25 cellular contexts compared by ENCODE assay signal in the genomic region with DNA sequence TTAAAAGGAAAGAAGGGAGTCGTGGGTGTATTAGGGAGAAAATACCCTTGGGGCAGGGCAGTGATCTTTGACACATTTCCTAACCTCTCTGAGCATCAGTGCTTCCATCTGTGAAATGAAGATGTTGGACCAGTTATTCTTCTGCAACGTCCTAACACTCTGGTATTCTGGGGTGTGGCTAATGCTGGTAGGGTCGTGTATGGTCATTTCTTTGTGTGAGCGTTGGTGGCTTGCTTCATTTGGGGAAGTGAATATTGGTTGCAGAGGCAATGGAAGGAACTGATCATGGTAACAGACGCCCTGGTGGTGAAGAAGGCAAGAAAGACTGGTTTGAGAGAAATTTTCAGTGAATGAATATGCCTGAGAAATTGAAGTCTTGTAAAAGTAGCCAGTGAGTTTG.
A peak's percentile ranks its signal among the peaks of the same experiment; 100 is the strongest.
DNase-seq lines count a peak whose midpoint lies in the region; ATAC-seq and TF ChIP-seq lines count a peak whose summit lies in the region.
"Had no signal": no experiment of that assay in that cellular context is flagged by ENCODE, and none has a peak within 500 bp of the region (broad histone marks: within the 10 kb centered on the region; RNA-seq: fewer than 3 reads in every experiment).

No MANE protein-coding gene starts in this region.

- H3K4me1 ChIP-seq in colonic mucosa: no peaks in the 10 kb centered on the region
- H3K4me1 ChIP-seq: SJSA1, testis had no signal

- TF ChIP-seq CTCF in GM20000 (IDR thresholded peaks at IDR 0.05; ENCODE audit: extremely low read depth, missing control alignments): no peak
- TF ChIP-seq CTCF in chondrocyte (IDR thresholded peaks at IDR 0.05): no peak
- TF ChIP-seq CTCF in colonic mucosa (IDR thresholded peaks at IDR 0.05): no peak

- H3K4me3 ChIP-seq in colonic mucosa: no peak overlapping the region
- H3K4me3 ChIP-seq: SJSA1, skin epidermis, testis had no signal

- H3K4me1 Mint-ChIP-seq in chondrocyte (ENCODE audit: low read depth): peaks cover 32% of the 10 kb centered on the region
- peaks cover 0 to 2% of the 10 kb centered on the region in 2 donors for H3K4me1 Mint-ChIP-seq in stimulated activated naive B cell treated with anti-CD40 and anti-IgM and Interleukin-4, amounts not matched to agents 10 μg/mL and 1 μg/mL and 100 μg/mL, for 72 hours
- H3K4me1 Mint-ChIP-seq: activated naive CD8-positive, alpha-beta T cell treated with anti-CD3 and anti-CD28 coated beads, Interleukin-2, amount 10 ng/mL, durations not matched to agents 7 days and 5 days; CD8-positive, alpha-beta memory T cell; stimulated activated effector memory CD8-positive, alpha-beta T cell treated with anti-CD3 and anti-CD28 coated beads, Interleukin-12 subunit alpha, Interleukin-12 subunit beta, amount 100 ng/mL, for 72 hours had no signal

- H3K27ac Mint-ChIP-seq in chondrocyte (ENCODE audit: unreplicated experiment): peak overlapping the region; percentile 15
- H3K27ac Mint-ChIP-seq in stimulated activated naive B cell treated with anti-CD40 and anti-IgM and Interleukin-4, amounts not matched to agents 10 μg/mL and 1 μg/mL and 100 μg/mL, for 72 hours: no peak overlapping the region
- H3K27ac Mint-ChIP-seq: activated B cell treated with CpG ODN at 0.5 μM for 24 hours; activated naive CD8-positive, alpha-beta T cell treated with anti-CD3 and anti-CD28 coated beads, Interleukin-2, amount 10 ng/mL, durations not matched to agents 7 days and 5 days; CD8-positive, alpha-beta memory T cell; stimulated activated effector memory CD8-positive, alpha-beta T cell treated with anti-CD3 and anti-CD28 coated beads, Interleukin-12 subunit alpha, Interleukin-12 subunit beta, amount 100 ng/mL, for 72 hours had no signal

- H3K9ac ChIP-seq in colonic mucosa (ENCODE audit: low read depth in 2 of 2, low read length in 2 of 2): no peak overlapping the region

- peak; percentile 62 to 68 for ATAC-seq in stimulated activated naive B cell treated with anti-CD40 and anti-IgM and Interleukin-4, amounts not matched to agents 10 μg/mL and 1 μg/mL and 100 μg/mL, for 72 hours (replicated peaks)
- ATAC-seq in GM21737 (IDR thresholded peaks at IDR 0.05; ENCODE audit: unreplicated experiment) (no peak), HG03469 (IDR thresholded peaks at IDR 0.05; ENCODE audit: unreplicated experiment) (no peak), GM21619 (IDR thresholded peaks at IDR 0.05; ENCODE audit: unreplicated experiment) (no peak)
- ATAC-seq: Panc1; stimulated activated effector memory CD8-positive, alpha-beta T cell treated with anti-CD3 and anti-CD28 coated beads, Interleukin-12 subunit alpha, Interleukin-12 subunit beta, amount 100 ng/mL, for 72 hours had no signal

- H3K9me3 ChIP-seq in colonic mucosa: no peaks in the 10 kb centered on the region
- H3K9me3 ChIP-seq: SJSA1, testis had no signal

- H3K27me3 ChIP-seq in colonic mucosa: no peaks in the 10 kb centered on the region
- H3K27me3 ChIP-seq: SJSA1, testis had no signal

- DNase-seq in GM20000 (ENCODE audit: low spot score): peak; percentile 36
- DNase-seq in NOMO-1 treated with dmso at 0.1 percent for 144 hours (lab: John Stamatoyannopoulos, UW; ENCODE audit: unreplicated experiment): peak; percentile 94
- DNase-seq in chondrocyte (ENCODE audit: low spot score): no peak
- no peak for DNase-seq in stimulated activated naive B cell treated with anti-CD40 and anti-IgM and Interleukin-4, amounts not matched to agents 10 μg/mL and 1 μg/mL and 100 μg/mL, for 72 hours
- no peak for DNase-seq in colonic mucosa
- DNase-seq: activated B cell treated with CpG ODN at 0.5 μM for 24 hours; activated CD4-positive, alpha-beta T cell treated with anti-CD3 and anti-CD28 coated beads, Interleukin-2, amount 50 U/mL, for 48 hours; activated CD8-positive, alpha-beta memory T cell treated with anti-CD3 and anti-CD28 coated beads, Interleukin-2, amount 50 U/mL, for 48 hours; activated effector memory CD4-positive, alpha-beta T cell treated with Interleukin-2 at 50 U/mL for 16 hours; activated naive CD8-positive, alpha-beta T cell treated with anti-CD3 and anti-CD28 coated beads, Interleukin-2, amount 10 ng/mL, durations not matched to agents 7 days and 5 days; CD8-positive, alpha-beta memory T cell; GF-D8; kidney; mammary epithelial cell; NCI-H187; nucleus accumbens; stimulated activated CD4-positive, alpha-beta T cell treated with anti-CD3 and anti-CD28 coated beads, Interleukin-1b, Interleukin-23, amount 100 ng/mL, for 48 hours had no signal

- peaks cover 7% of the 10 kb centered on the region for H3K9me3 Mint-ChIP-seq in chondrocyte (ENCODE audit: low read depth)
- H3K9me3 Mint-ChIP-seq in stimulated activated naive B cell treated with anti-CD40 and anti-IgM and Interleukin-4, amounts not matched to agents 10 μg/mL and 1 μg/mL and 100 μg/mL, for 72 hours: peaks cover 9 to 11% of the 10 kb centered on the region in 2 donors

- intact Hi-C loops in colonic mucosa (cut with DNase I): no loop called here

- H3K36me3 ChIP-seq in colonic mucosa: no peaks in the 10 kb centered on the region
- H3K36me3 ChIP-seq: SJSA1 had no signal

- no peak overlapping the region for H3K27ac ChIP-seq in colonic mucosa
- H3K27ac ChIP-seq: SJSA1, testis had no signal

- H3K27me3 Mint-ChIP-seq in chondrocyte (ENCODE audit: low read depth): no peaks in the 10 kb centered on the region
- H3K27me3 Mint-ChIP-seq in stimulated activated naive B cell treated with anti-CD40 and anti-IgM and Interleukin-4, amounts not matched to agents 10 μg/mL and 1 μg/mL and 100 μg/mL, for 72 hours: peaks cover 15 to 32% of the 10 kb centered on the region in 2 donors

- H3K4me3 Mint-ChIP-seq in chondrocyte (ENCODE audit: unreplicated experiment): no peak overlapping the region
- no peak overlapping the region for H3K4me3 Mint-ChIP-seq in stimulated activated naive B cell treated with anti-CD40 and anti-IgM and Interleukin-4, amounts not matched to agents 10 μg/mL and 1 μg/mL and 100 μg/mL, for 72 hours
- H3K4me3 Mint-ChIP-seq: activated B cell treated with CpG ODN at 0.5 μM for 24 hours; activated naive CD8-positive, alpha-beta T cell treated with anti-CD3 and anti-CD28 coated beads, Interleukin-2, amount 10 ng/mL, durations not matched to agents 7 days and 5 days; CD8-positive, alpha-beta memory T cell; stimulated activated effector memory CD8-positive, alpha-beta T cell treated with anti-CD3 and anti-CD28 coated beads, Interleukin-12 subunit alpha, Interleukin-12 subunit beta, amount 100 ng/mL, for 72 hours had no signal

- H3K36me3 Mint-ChIP-seq in chondrocyte (ENCODE audit: low read depth): peaks cover 32% of the 10 kb centered on the region
- peaks cover 3 to 6% of the 10 kb centered on the region in 2 donors for H3K36me3 Mint-ChIP-seq in stimulated activated naive B cell treated with anti-CD40 and anti-IgM and Interleukin-4, amounts not matched to agents 10 μg/mL and 1 μg/mL and 100 μg/mL, for 72 hours
- H3K36me3 Mint-ChIP-seq: activated naive CD8-positive, alpha-beta T cell treated with anti-CD3 and anti-CD28 coated beads, Interleukin-2, amount 10 ng/mL, durations not matched to agents 7 days and 5 days; stimulated activated effector memory CD8-positive, alpha-beta T cell treated with anti-CD3 and anti-CD28 coated beads, Interleukin-12 subunit alpha, Interleukin-12 subunit beta, amount 100 ng/mL, for 72 hours had no signal

Comparison
In these comparisons a context has a peak if more than half of its experiments do, and no peak if none do; other contexts are left out.
1. DNase-seq: peak in GM20000 (single experiment) and NOMO-1 treated with dmso at 0.1 percent for 144 hours (single experiment); none in chondrocyte (single experiment), stimulated activated naive B cell treated with anti-CD40 and anti-IgM and Interleukin-4, amounts not matched to agents 10 μg/mL and 1 μg/mL and 100 μg/mL, for 72 hours (single experiment) and colonic mucosa (single experiment).
2. ATAC-seq: peak in stimulated activated naive B cell treated with anti-CD40 and anti-IgM and Interleukin-4, amounts not matched to agents 10 μg/mL and 1 μg/mL and 100 μg/mL, for 72 hours (2 of 2); none in GM21737 (single experiment), HG03469 (single experiment) and GM21619 (single experiment).